23 cellular contexts compared by ENCODE assay signal in genomic region chr19:56096665-56097064, GRCh38.
"Had no signal": no experiment of that assay in that cellular context is flagged by ENCODE, and none has a peak within 500 bp of the region (broad histone marks: within the 10 kb centered on the region; RNA-seq: fewer than 3 reads in every experiment).

No MANE protein-coding gene starts in this region.

- H3K4me3 ChIP-seq: adrenal gland had no signal

- H3K9me3 ChIP-seq: adrenal gland had no signal

- H3K4me1 ChIP-seq: adrenal gland had no signal

- H3K4me3 Mint-ChIP-seq: activated CD8-positive, alpha-beta T cell treated with anti-CD3 and anti-CD28 coated beads, Interleukin-2, amount 10 ng/mL, durations not matched to agents 7 days and 5 days; activated naive CD8-positive, alpha-beta T cell treated with anti-CD3 and anti-CD28 coated beads, Interleukin-2, amount 10 ng/mL, durations not matched to agents 7 days and 5 days; T-helper 1 cell treated with Interleukin-12 subunit alpha and Interleukin-12 subunit beta and Interleukin-4 antibody, amounts not matched to agents 30 μg/mL and 1 μg/mL, for 36 hours had no signal

- H3K4me1 Mint-ChIP-seq: activated naive CD8-positive, alpha-beta T cell treated with anti-CD3 and anti-CD28 coated beads, Interleukin-2, amount 10 ng/mL, durations not matched to agents 7 days and 5 days had no signal

- ATAC-seq: activated CD4-positive, CD25-positive, alpha-beta regulatory T cell treated with anti-CD3 and anti-CD28 coated beads, Interleukin-2, amount 50 U/mL, for 24 hours; activated CD8-positive, alpha-beta T cell treated with anti-CD3 and anti-CD28 coated beads, Interleukin-2, amount 10 ng/mL, durations not matched to agents 7 days and 5 days; Panc1 had no signal

- H3K27me3 Mint-ChIP-seq: activated naive CD8-positive, alpha-beta T cell treated with anti-CD3 and anti-CD28 coated beads, Interleukin-2, amount 10 ng/mL, durations not matched to agents 7 days and 5 days had no signal

- H3K27ac Mint-ChIP-seq: activated CD8-positive, alpha-beta T cell treated with anti-CD3 and anti-CD28 coated beads, Interleukin-2, amount 10 ng/mL, durations not matched to agents 7 days and 5 days; activated naive CD8-positive, alpha-beta T cell treated with anti-CD3 and anti-CD28 coated beads, Interleukin-2, amount 10 ng/mL, durations not matched to agents 7 days and 5 days; T-helper 1 cell treated with Interleukin-12 subunit alpha and Interleukin-12 subunit beta and Interleukin-4 antibody, amounts not matched to agents 30 μg/mL and 1 μg/mL, for 36 hours had no signal

- DNase-seq: activated CD4-positive, alpha-beta T cell treated with anti-CD3 and anti-CD28 coated beads for 48 hours; activated CD4-positive, alpha-beta T cell treated with anti-CD3 and anti-CD28 coated beads, Interleukin-2, amount 50 U/mL, for 4 hours; activated CD8-positive, alpha-beta memory T cell treated with anti-CD3 and anti-CD28 coated beads, Interleukin-2, amount 50 U/mL, for 48 hours; activated CD8-positive, alpha-beta T cell treated with anti-CD3 and anti-CD28 coated beads, Interleukin-2, amount 10 ng/mL, durations not matched to agents 7 days and 5 days; activated naive CD4-positive, alpha-beta T cell treated with anti-CD3 and anti-CD28 coated beads, Interleukin-2, amount 50 U/mL, for 16 hours; activated naive CD8-positive, alpha-beta T cell treated with anti-CD3 and anti-CD28 coated beads, Interleukin-2, amount 10 ng/mL, durations not matched to agents 7 days and 5 days; activated T-cell treated with anti-CD3 and anti-CD28 coated beads, Interleukin-2, amount 50 U/mL, for 1 hour; adrenal gland; Kasumi-1; KBM-7; NCI-H1105 treated with DMSO at 0.1 percent for 48 hours; NCI-H1436 treated with DMSO at 0.1 percent for 48 hours; NCI-H187; NCI-H2081; NCI-H510A treated with DMSO at 0.1 percent for 48 hours; NCI-H69; NK-92 treated with Interleukin-12 subunit alpha and Interleukin-12 subunit beta, amount 100 ng/mL, for 24 hours; OCI-M1; RPMI8226; SHP77 treated with DMSO at 0.1 percent for 48 hours had no signal

- H3K27ac ChIP-seq: adrenal gland had no signal

- H3K27me3 ChIP-seq: adrenal gland had no signal
